In genomic region chr2:25312958-25313710, GRCh38 we compare ENCODE assay signal across 14 cellular contexts. TPM values are rescaled to one million over a fixed set of nuclear protein-coding genes. Genes with fewer than 3 reads are reported as not detected.
DNase-seq lines count a peak whose midpoint lies in the region; ATAC-seq, FAIRE-seq and TF ChIP-seq lines count a peak whose summit lies in the region.
"Had no signal": no experiment of that assay in that cellular context is flagged by ENCODE, and none has a peak within 500 bp of the region (broad histone marks: within the 10 kb centered on the region; RNA-seq: fewer than 3 reads in every experiment).

No MANE protein-coding gene starts in this region.

- peak overlapping the region; percentile 83 for H3K27ac Mint-ChIP-seq in activated T-cell treated with anti-CD3 and anti-CD28 coated beads, Interleukin-2, amount 50 U/mL, for 72 hours
- H3K27ac Mint-ChIP-seq: B cell had no signal

- FAIRE-seq in RCC 7860 (lab: Jason Lieb, UNC) = no peak

- peaks cover 0 to 8% of the 10 kb centered on the region in 2 donors for H3K36me3 Mint-ChIP-seq in activated T-cell treated with anti-CD3 and anti-CD28 coated beads, Interleukin-2, amount 50 U/mL, for 72 hours (ENCODE audit: insufficient read depth in 2 of 2)

- DNase-seq in right atrium auricular region (ENCODE audit: low spot score) (no peak), Right ventricle myocardium superior (no peak), mucosa of descending colon (peak in 2 of 3 donors; percentile 25 to 46), uterus (no peak), RCC 7860 (ENCODE audit: low spot score) (no peak), A172 (ENCODE audit: low spot score) (no peak), NCI-H128 (lab: John Stamatoyannopoulos, UW; ENCODE audit: unreplicated experiment) (no peak)
- peak in 1 of 2 donors; percentile 34 for DNase-seq in activated T-cell treated with anti-CD3 and anti-CD28 coated beads, Interleukin-2, amount 50 U/mL, for 72 hours
- DNase-seq: islet precursor cell, NCI-H510A, nucleus accumbens, SIG-M5 had no signal

- H3K4me1 ChIP-seq in right atrium auricular region = peaks cover 0 to 85% of the 10 kb centered on the region in 2 donors
- H3K4me1 ChIP-seq in mucosa of descending colon (ENCODE audit: low read depth) = peaks cover 16% of the 10 kb centered on the region
- peaks cover 18 to 25% of the 10 kb centered on the region in 2 donors for H3K4me1 ChIP-seq in uterus

- H3K4me3 ChIP-seq in right atrium auricular region (no peak overlapping the region), mucosa of descending colon (no peak overlapping the region), uterus (no peak overlapping the region)
- H3K4me3 ChIP-seq: cardiac muscle cell had no signal

- H3K27ac ChIP-seq in right atrium auricular region (peak overlapping the region; percentile 55 to 80), uterus (peak overlapping the region; percentile 81 to 88)

- no peaks in the 10 kb centered on the region for H3K27me3 Mint-ChIP-seq in activated T-cell treated with anti-CD3 and anti-CD28 coated beads, Interleukin-2, amount 50 U/mL, for 72 hours (ENCODE audit: low read depth)
- H3K27me3 Mint-ChIP-seq: B cell had no signal

- TF ChIP-seq POLR2A in uterus (IDR thresholded peaks at IDR 0.05) = no peak

- intact Hi-C loops in Right ventricle myocardium superior (cut with DNase I) = no loop called here
- intact Hi-C loops in mucosa of descending colon (cut with DNase I, micrococcal nuclease) = no loop called here
- intact Hi-C loops in uterus (cut with DNase I; ENCODE audit: low total_unique reads) = no loop called here

- H3K9me3 Mint-ChIP-seq in activated T-cell treated with anti-CD3 and anti-CD28 coated beads, Interleukin-2, amount 50 U/mL, for 72 hours = no peaks in the 10 kb centered on the region

- no peaks in the 10 kb centered on the region for H3K9me3 ChIP-seq in right atrium auricular region
- H3K9me3 ChIP-seq in mucosa of descending colon = no peaks in the 10 kb centered on the region
- no peaks in the 10 kb centered on the region for H3K9me3 ChIP-seq in uterus

- TF ChIP-seq CTCF in right atrium auricular region (IDR thresholded peaks at IDR 0.05) (no peak), mucosa of descending colon (IDR thresholded peaks at IDR 0.05) (no peak), uterus (IDR thresholded peaks at IDR 0.05) (no peak)

- H3K4me3 Mint-ChIP-seq in activated T-cell treated with anti-CD3 and anti-CD28 coated beads, Interleukin-2, amount 50 U/mL, for 72 hours = peak overlapping the region; percentile 87 to 88
- H3K4me3 Mint-ChIP-seq: B cell had no signal

- H3K36me3 ChIP-seq in right atrium auricular region (peaks cover 11% of the 10 kb centered on the region), mucosa of descending colon (ENCODE audit: low read depth) (no peaks in the 10 kb centered on the region), uterus (no peaks in the 10 kb centered on the region)
- H3K36me3 ChIP-seq: cardiac muscle cell had no signal

- peaks cover 85% of the 10 kb centered on the region for H3K4me1 Mint-ChIP-seq in activated T-cell treated with anti-CD3 and anti-CD28 coated beads, Interleukin-2, amount 50 U/mL, for 72 hours (ENCODE audit: low read depth)

- H3K27me3 ChIP-seq in right atrium auricular region (no peaks in the 10 kb centered on the region), uterus (no peaks in the 10 kb centered on the region)
- H3K27me3 ChIP-seq: cardiac muscle cell had no signal

- ATAC-seq in Right ventricle myocardium superior (ENCODE audit: poor library complexity) (no peak), mucosa of descending colon (no peak)
- peak; percentile 3 to 18 for ATAC-seq in activated T-cell treated with anti-CD3 and anti-CD28 coated beads, Interleukin-2, amount 50 U/mL, for 72 hours (replicated peaks in 1 of 2)

RNA-seq across cellular contexts. Expression of gene DNMT3A, which starts 28.6 kb away (rescaled TPM):
- total RNA-seq in right atrium auricular region = 1 to 10 TPM; 6.0 to 8.1 TPM
- 20.2 TPM for total RNA-seq in Right ventricle myocardium superior
- total RNA-seq in activated T-cell treated with anti-CD3 and anti-CD28 coated beads, Interleukin-2, amount 50 U/mL, for 72 hours = 100 to 1,000 TPM in 1 of 2 donors, 10 to 100 TPM in 1; 90.2 to 108 TPM
- 10 to 100 TPM; 31.2 to 50.8 (median 33.0) TPM for total RNA-seq in mucosa of descending colon
- 10 to 100 TPM in 3 of 4 donors, 1 to 10 TPM in 1; 2.3 to 95.8 (median 29.9) TPM for total RNA-seq in uterus
- total RNA-seq in A172 (2014; rRNA removed; shearing (Covaris generic)) = 4.5 and 6.8 TPM in 2 replicates

Comparison
In these comparisons a context has a peak if more than half of its experiments do, and no peak if none do; other contexts are left out.
1. DNase-seq: peak in mucosa of descending colon (2 of 3); none in right atrium auricular region (single experiment), Right ventricle myocardium superior (single experiment), uterus (0 of 2), RCC 7860 (single experiment), A172 (single experiment) and NCI-H128 (single experiment).
2. ATAC-seq: peak in activated T-cell treated with anti-CD3 and anti-CD28 coated beads, Interleukin-2, amount 50 U/mL, for 72 hours (2 of 2); none in Right ventricle myocardium superior (single experiment) and mucosa of descending colon (single experiment).